ENCODE assay signal across 24 cellular contexts in the genomic region with DNA sequence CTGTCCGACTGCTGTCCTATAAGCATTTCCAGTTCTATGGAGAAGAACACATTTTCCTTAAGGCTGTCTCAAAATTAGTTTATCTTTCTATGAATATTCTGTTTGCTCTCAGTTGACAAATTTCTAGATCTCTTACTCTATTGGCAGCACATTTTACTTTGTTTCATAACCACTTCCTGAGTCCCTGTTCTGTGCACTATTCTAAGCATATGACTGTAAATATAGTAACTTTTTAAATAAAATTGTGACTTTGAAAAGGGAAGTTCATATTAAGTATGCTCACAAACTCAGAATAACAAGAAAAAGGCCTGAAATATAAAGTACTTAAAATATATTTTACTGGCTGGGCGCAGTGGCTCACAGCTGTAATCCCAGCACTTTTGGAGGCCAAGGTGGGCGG. TPM values are rescaled to one million over a fixed set of nuclear protein-coding genes. Genes with fewer than 3 reads are reported as not detected.
DNase-seq lines count a peak whose midpoint lies in the region; ATAC-seq and TF ChIP-seq lines count a peak whose summit lies in the region.
"Had no signal": no experiment of that assay in that cellular context is flagged by ENCODE, and none has a peak within 500 bp of the region (broad histone marks: within the 10 kb centered on the region; RNA-seq: fewer than 3 reads in every experiment).

No MANE protein-coding gene starts in this region.

- no peaks in the 10 kb centered on the region for H3K36me3 Mint-ChIP-seq in activated B cell treated with CpG ODN at 0.5 μM for 24 hours (ENCODE audit: low read depth)
- H3K36me3 Mint-ChIP-seq in activated CD4-positive, alpha-beta T cell treated with anti-CD3 and anti-CD28 coated beads for 36 hours (ENCODE audit: low read depth): no peaks in the 10 kb centered on the region
- H3K36me3 Mint-ChIP-seq: activated naive CD8-positive, alpha-beta T cell treated with anti-CD3 and anti-CD28 coated beads for 36 hours had no signal

- peak overlapping the region; percentile 38 for H3K4me3 Mint-ChIP-seq in activated B cell treated with CpG ODN at 0.5 μM for 24 hours
- H3K4me3 Mint-ChIP-seq in activated CD4-positive, alpha-beta T cell treated with anti-CD3 and anti-CD28 coated beads for 36 hours: no peak overlapping the region
- H3K4me3 Mint-ChIP-seq: activated naive CD8-positive, alpha-beta T cell treated with anti-CD3 and anti-CD28 coated beads for 36 hours; neural crest cell had no signal

- CTCF ChIA-PET in activated B cell treated with CpG ODN at 0.5 μM for 24 hours (lab: Charles Lee): interaction anchor here (1.3 kb wide), 1 partner anchor 9 kb away, joined by 7 read pairs; no protein-coding TSS in a partner anchor
- CTCF ChIA-PET in activated CD4-positive, alpha-beta T cell treated with anti-CD3 and anti-CD28 coated beads for 36 hours (lab: Charles Lee): no interaction called here

- POLR2A ChIA-PET in activated B cell treated with CpG ODN at 0.5 μM for 24 hours (lab: Charles Lee): no interaction called here
- POLR2A ChIA-PET in activated CD4-positive, alpha-beta T cell treated with anti-CD3 and anti-CD28 coated beads for 36 hours (lab: Charles Lee): no interaction called here

- H3K79me2 ChIP-seq in hepatocyte: no peaks in the 10 kb centered on the region

- no peaks in the 10 kb centered on the region for H4K20me1 ChIP-seq in hepatocyte (ENCODE audit: insufficient read depth, poor library complexity, severe bottlenecking)

- no peaks in the 10 kb centered on the region for H3K9me3 Mint-ChIP-seq in activated B cell treated with CpG ODN at 0.5 μM for 24 hours
- H3K9me3 Mint-ChIP-seq in activated CD4-positive, alpha-beta T cell treated with anti-CD3 and anti-CD28 coated beads for 36 hours (ENCODE audit: low read depth): no peaks in the 10 kb centered on the region
- H3K9me3 Mint-ChIP-seq: activated naive CD8-positive, alpha-beta T cell treated with anti-CD3 and anti-CD28 coated beads for 36 hours had no signal

- H3K9me3 ChIP-seq in hepatocyte (ENCODE audit: low read depth): no peaks in the 10 kb centered on the region
- H3K9me3 ChIP-seq: heart right ventricle, Peyer's patch, uterus had no signal

- intact Hi-C loops in activated B cell treated with CpG ODN at 0.5 μM for 24 hours (cut with micrococcal nuclease): no loop called here
- intact Hi-C loops in activated CD4-positive, alpha-beta T cell treated with anti-CD3 and anti-CD28 coated beads for 36 hours (cut with DNase I, micrococcal nuclease): no loop called here

- peaks cover 25% of the 10 kb centered on the region for H3K4me1 Mint-ChIP-seq in activated B cell treated with CpG ODN at 0.5 μM for 24 hours
- H3K4me1 Mint-ChIP-seq in activated CD4-positive, alpha-beta T cell treated with anti-CD3 and anti-CD28 coated beads for 36 hours: no peaks in the 10 kb centered on the region
- H3K4me1 Mint-ChIP-seq: neural crest cell had no signal

- H3K4me2 ChIP-seq in hepatocyte: no peak overlapping the region

- H3K9me2 ChIP-seq in hepatocyte (replicated peaks; ENCODE audit: insufficient read depth): no peaks in the 10 kb centered on the region

- H3K27me3 Mint-ChIP-seq in activated B cell treated with CpG ODN at 0.5 μM for 24 hours: no peaks in the 10 kb centered on the region
- H3K27me3 Mint-ChIP-seq in activated CD4-positive, alpha-beta T cell treated with anti-CD3 and anti-CD28 coated beads for 36 hours: peaks cover 1% of the 10 kb centered on the region
- H3K27me3 Mint-ChIP-seq: activated naive CD8-positive, alpha-beta T cell treated with anti-CD3 and anti-CD28 coated beads for 36 hours had no signal

- peak; percentile 80 for ATAC-seq in GM21529 (IDR thresholded peaks at IDR 0.05; ENCODE audit: unreplicated experiment)
- peak; percentile 68 for ATAC-seq in HG03469 (IDR thresholded peaks at IDR 0.05; ENCODE audit: unreplicated experiment)
- ATAC-seq in activated B cell treated with CpG ODN at 0.5 μM for 24 hours (ENCODE audit: low read depth): no peak
- ATAC-seq in activated CD4-positive, alpha-beta T cell treated with anti-CD3 and anti-CD28 coated beads for 36 hours: no peak
- no peak for ATAC-seq in GM18517 (IDR thresholded peaks at IDR 0.05; ENCODE audit: unreplicated experiment)
- ATAC-seq: heart right ventricle had no signal

- H3K27me3 ChIP-seq in GM06990 (replicated peaks; ENCODE audit: control insufficient read depth, insufficient read depth, low read length) (no peaks in the 10 kb centered on the region), hepatocyte (no peaks in the 10 kb centered on the region)
- H3K27me3 ChIP-seq: heart right ventricle, Peyer's patch, uterus had no signal

- H3K4me1 ChIP-seq in hepatocyte (ENCODE audit: insufficient read depth): no peaks in the 10 kb centered on the region
- H3K4me1 ChIP-seq: heart right ventricle, Peyer's patch, uterus had no signal

- H2AFZ ChIP-seq in hepatocyte: no peak overlapping the region

- H3K36me3 ChIP-seq in GM06990 (ENCODE audit: control insufficient read depth, insufficient read depth, low read length) (no peaks in the 10 kb centered on the region), hepatocyte (replicated peaks; ENCODE audit: insufficient read depth, low read depth) (no peaks in the 10 kb centered on the region)
- H3K36me3 ChIP-seq: heart right ventricle, Peyer's patch, uterus had no signal

- H3K27ac ChIP-seq in hepatocyte: no peak overlapping the region
- H3K27ac ChIP-seq: heart right ventricle, Peyer's patch, uterus had no signal

- H3K4me3 ChIP-seq in GM06990 (replicated peaks; ENCODE audit: low read depth, low read length) (no peak overlapping the region), hepatocyte (no peak overlapping the region)
- H3K4me3 ChIP-seq: heart right ventricle, Peyer's patch, uterus had no signal

- WGBS in hepatocyte (ENCODE audit: low lambda C conversion rate, missing lambda C conversion rate): 94% methylated on average over 3 of the region's 3 CpGs

- peak overlapping the region; percentile 10 for H3K27ac Mint-ChIP-seq in activated B cell treated with CpG ODN at 0.5 μM for 24 hours
- no peak overlapping the region for H3K27ac Mint-ChIP-seq in activated CD4-positive, alpha-beta T cell treated with anti-CD3 and anti-CD28 coated beads for 36 hours
- H3K27ac Mint-ChIP-seq: activated naive CD8-positive, alpha-beta T cell treated with anti-CD3 and anti-CD28 coated beads for 36 hours had no signal

- TF ChIP-seq CTCF in GM06990 (IDR thresholded peaks at IDR 0.05; ENCODE audit: insufficient read depth, low read length, poor library complexity, severe bottlenecking): no peak
- no peak for TF ChIP-seq CTCF in activated B cell treated with CpG ODN at 0.5 μM for 24 hours (IDR thresholded peaks at IDR 0.05)
- no peak for TF ChIP-seq CTCF in hepatocyte (IDR thresholded peaks at IDR 0.05; ENCODE audit: poor library complexity)

- DNase-seq in GM06990 (ENCODE audit: extremely low read depth, insufficient read length) (peak; percentile 55), activated B cell treated with CpG ODN at 0.5 μM for 24 hours (no peak), hepatocyte (ENCODE audit: low spot score) (no peak), HCEC 1CT (no peak)
- DNase-seq in activated CD4-positive, alpha-beta T cell treated with anti-CD3 and anti-CD28 coated beads for 36 hours: no peak
- DNase-seq: activated CD4-positive, alpha-beta T cell treated with anti-CD3 and anti-CD28 coated beads, Interleukin-2, amount 50 U/mL, for 4 hours; activated naive CD8-positive, alpha-beta T cell treated with anti-CD3 and anti-CD28 coated beads for 36 hours; activated T-cell treated with anti-CD3 and anti-CD28 coated beads, Interleukin-2, amount 50 U/mL, for 1 hour; heart right ventricle; mesenchymal stem cell; NCI-H2081 treated with DMSO at 0.1 percent for 48 hours; NCI-H524 treated with DMSO at 0.1 percent for 48 hours; Peyer's patch; stimulated activated CD4-positive, alpha-beta T cell treated with anti-CD3 and anti-CD28 coated beads, Interleukin-12 subunit alpha, Interleukin-12 subunit beta, amount 100 ng/mL, for 4 hours; stimulated activated naive CD4-positive, alpha-beta T cell; uterus had no signal

RNA-seq across cellular contexts. Expression of a gene that starts 56.5 kb away (rescaled TPM):
- not detected in 2 replicates for total RNA-seq in activated B cell treated with CpG ODN at 0.5 μM for 24 hours
- 0.20 and 0.23 TPM in 2 replicates for total RNA-seq in hepatocyte
- 0.11 TPM in 1 of 2 replicates, not detected in the other for polyA plus RNA-seq in hepatocyte
- not detected for total RNA-seq in activated CD4-positive, alpha-beta T cell treated with anti-CD3 and anti-CD28 coated beads for 36 hours
- total RNA-seq: activated naive CD8-positive, alpha-beta T cell treated with anti-CD3 and anti-CD28 coated beads for 36 hours; bronchial epithelial cell; MCF 10A; pulmonary artery endothelial cell had no signal
- polyA plus RNA-seq: keratinocyte had no signal

Comparison
In these comparisons a context has a peak if more than half of its experiments do, and no peak if none do; other contexts are left out.
1. ATAC-seq: peak in GM21529 (single experiment) and HG03469 (single experiment); none in activated B cell treated with CpG ODN at 0.5 μM for 24 hours (single experiment), activated CD4-positive, alpha-beta T cell treated with anti-CD3 and anti-CD28 coated beads for 36 hours (single experiment) and GM18517 (single experiment).